In genomic region chr1:180116964-180117763, GRCh38 we compare ENCODE assay signal across 12 cellular contexts. TPM values are rescaled to one million over a fixed set of nuclear protein-coding genes. Genes with fewer than 3 reads are reported as not detected.
DNase-seq lines count a peak whose midpoint lies in the region; ATAC-seq and TF ChIP-seq lines count a peak whose summit lies in the region.
"Had no signal": no experiment of that assay in that cellular context is flagged by ENCODE, and none has a peak within 500 bp of the region (broad histone marks: within the 10 kb centered on the region; RNA-seq: fewer than 3 reads in every experiment).

No MANE protein-coding gene starts in this region.

- H3K9ac ChIP-seq in endodermal cell (ENCODE audit: extremely low read depth, low read length, poor library complexity, severe bottlenecking), result no peak overlapping the region

- DNase-seq in CD1c-positive myeloid dendritic cell (ENCODE audit: extremely low spot score) (peak; percentile 32), MV-4-11 (lab: John Stamatoyannopoulos, UW) (peak; percentile 64), choroid plexus epithelial cell (ENCODE audit: low read depth) (peak; percentile 24), left lung (no peak), globus pallidus (ENCODE audit: low spot score) (no peak), endodermal cell (no peak)
- DNase-seq in CD8-positive, alpha-beta T cell, result no peak
- DNase-seq: NCI-H2171 treated with DMSO at 0.1 percent for 48 hours, T-helper 17 cell had no signal

- no peak overlapping the region for H3K27ac Mint-ChIP-seq in endodermal cell
- no peak overlapping the region for H3K27ac Mint-ChIP-seq in CD8-positive, alpha-beta T cell
- H3K27ac Mint-ChIP-seq: T-helper 17 cell had no signal

- no peaks in the 10 kb centered on the region for H3K4me1 Mint-ChIP-seq in endodermal cell
- no peaks in the 10 kb centered on the region for H3K4me1 Mint-ChIP-seq in CD8-positive, alpha-beta T cell (ENCODE audit: low read depth)
- H3K4me1 Mint-ChIP-seq: T-helper 17 cell had no signal

- H3K36me3 ChIP-seq in left lung (peaks cover 0 to 17% of the 10 kb centered on the region in 2 donors), endodermal cell (ENCODE audit: control insufficient read depth, insufficient read depth, low read length) (peaks cover 14% of the 10 kb centered on the region)
- H3K36me3 ChIP-seq in CD8-positive, alpha-beta T cell (ENCODE audit: insufficient read depth, low read length), result peaks cover 9% of the 10 kb centered on the region
- H3K36me3 ChIP-seq: adrenal gland had no signal

- no peak for TF ChIP-seq CTCF in choroid plexus epithelial cell (conservative IDR thresholded peaks at IDR 0.05; ENCODE audit: low read depth, low read length)
- TF ChIP-seq CTCF in left lung (IDR thresholded peaks at IDR 0.05), result no peak
- no peak for TF ChIP-seq CTCF in endodermal cell (conservative IDR thresholded peaks at IDR 0.05)
- TF ChIP-seq CTCF in CD8-positive, alpha-beta T cell (IDR thresholded peaks at IDR 0.05), result no peak

- no peaks in the 10 kb centered on the region for H3K27me3 ChIP-seq in left lung
- H3K27me3 ChIP-seq in endodermal cell (ENCODE audit: control insufficient read depth, insufficient read depth, low read length, poor library complexity, severe bottlenecking), result no peaks in the 10 kb centered on the region
- H3K27me3 ChIP-seq in CD8-positive, alpha-beta T cell (ENCODE audit: insufficient read depth, low read length), result no peaks in the 10 kb centered on the region
- H3K27me3 ChIP-seq: adrenal gland had no signal

- no peak overlapping the region for H3K27ac ChIP-seq in left lung
- H3K27ac ChIP-seq in endodermal cell (ENCODE audit: low read depth, low read length), result no peak overlapping the region
- no peak overlapping the region for H3K27ac ChIP-seq in CD8-positive, alpha-beta T cell (ENCODE audit: low read depth, low read length)
- H3K27ac ChIP-seq: adrenal gland, psoas muscle had no signal

- H3K9me3 Mint-ChIP-seq in endodermal cell, result no peaks in the 10 kb centered on the region
- H3K9me3 Mint-ChIP-seq in CD8-positive, alpha-beta T cell, result no peaks in the 10 kb centered on the region

- H3K4me3 Mint-ChIP-seq in endodermal cell, result no peak overlapping the region
- H3K4me3 Mint-ChIP-seq in CD8-positive, alpha-beta T cell, result no peak overlapping the region
- H3K4me3 Mint-ChIP-seq: T-helper 17 cell had no signal

- H3K4me3 ChIP-seq in choroid plexus epithelial cell (ENCODE audit: low read depth, low read length) (no peak overlapping the region), left lung (no peak overlapping the region), endodermal cell (ENCODE audit: low read length) (no peak overlapping the region)
- no peak overlapping the region for H3K4me3 ChIP-seq in CD8-positive, alpha-beta T cell (ENCODE audit: low read depth, low read length)
- H3K4me3 ChIP-seq: adrenal gland, psoas muscle had no signal

- intact Hi-C loops in left lung (cut with DNase I), result no loop called here
- intact Hi-C loops in CD8-positive, alpha-beta T cell (cut with DNase I, micrococcal nuclease), result no loop called here

- H3K36me3 Mint-ChIP-seq in endodermal cell (ENCODE audit: low read depth), result peaks cover 5% of the 10 kb centered on the region
- H3K36me3 Mint-ChIP-seq in CD8-positive, alpha-beta T cell, result peaks cover 22% of the 10 kb centered on the region

- H3K4me1 ChIP-seq in left lung (peaks cover 3 to 12% of the 10 kb centered on the region in 2 donors), endodermal cell (ENCODE audit: control insufficient read depth, insufficient read depth, low read length) (no peaks in the 10 kb centered on the region)
- H3K4me1 ChIP-seq in CD8-positive, alpha-beta T cell (ENCODE audit: insufficient read depth, low read length), result no peaks in the 10 kb centered on the region
- H3K4me1 ChIP-seq: psoas muscle had no signal

- POLR2A ChIA-PET in CD8-positive, alpha-beta T cell (lab: Charles Lee), result no interaction called here

- no peaks in the 10 kb centered on the region for H3K27me3 Mint-ChIP-seq in endodermal cell (ENCODE audit: insufficient read depth)
- H3K27me3 Mint-ChIP-seq in CD8-positive, alpha-beta T cell (ENCODE audit: low read depth), result no peaks in the 10 kb centered on the region
- H3K27me3 Mint-ChIP-seq: T-helper 17 cell had no signal

- peak; percentile 41 for ATAC-seq in left lung
- no peak for ATAC-seq in GM21737 (IDR thresholded peaks at IDR 0.05; ENCODE audit: unreplicated experiment)
- no peak for ATAC-seq in CD8-positive, alpha-beta T cell
- ATAC-seq: T-helper 17 cell had no signal

- CTCF ChIA-PET in CD8-positive, alpha-beta T cell (lab: Charles Lee), result no interaction called here

- 89 to 92% methylated on average over 11 to 14 of the region's 14 CpGs for WGBS in endodermal cell (ENCODE audit: insufficient coverage in 1 of 2, insufficient read length in 1 of 2), 2 experiments

- H3K9me3 ChIP-seq in left lung (no peaks in the 10 kb centered on the region), endodermal cell (ENCODE audit: control insufficient read depth, low read length) (no peaks in the 10 kb centered on the region)
- no peaks in the 10 kb centered on the region for H3K9me3 ChIP-seq in CD8-positive, alpha-beta T cell (ENCODE audit: low read length)
- H3K9me3 ChIP-seq: adrenal gland, psoas muscle had no signal

RNA-seq across cellular contexts. Expression of gene QSOX1, which starts 37.5 kb away (rescaled TPM):
- total RNA-seq in left lung (100 to 1,000 TPM; 433 to 482 TPM), endodermal cell (100 to 1,000 TPM in 1 of 2 donors, 10 to 100 TPM in 1; 77.9 to 116 TPM)
- 41.5 TPM for polyA plus RNA-seq in endodermal cell (2013, experiment 1 of 2)
- polyA plus RNA-seq in endodermal cell (2013, experiment 2 of 2), result 39.1 TPM
- total RNA-seq in CD8-positive, alpha-beta T cell, result 10 to 100 TPM; 12.8 to 12.9 TPM

Comparison
In these comparisons a context has a peak if more than half of its experiments do, and no peak if none do; other contexts are left out.
1. DNase-seq: peak in CD1c-positive myeloid dendritic cell (single experiment), MV-4-11 (single experiment) and choroid plexus epithelial cell (single experiment); none in left lung (0 of 2), globus pallidus (single experiment), endodermal cell (single experiment) and CD8-positive, alpha-beta T cell (0 of 7).
2. RNA of gene QSOX1, which starts 37.5 kb away (total RNA-seq): 433 to 482 TPM in left lung and 77.9 to 116 TPM in endodermal cell; 12.8 to 12.9 TPM in CD8-positive, alpha-beta T cell; every median in the first group is over 4 times any median in the second.